ENCODE assay signal across 26 cellular contexts in the genomic region with DNA sequence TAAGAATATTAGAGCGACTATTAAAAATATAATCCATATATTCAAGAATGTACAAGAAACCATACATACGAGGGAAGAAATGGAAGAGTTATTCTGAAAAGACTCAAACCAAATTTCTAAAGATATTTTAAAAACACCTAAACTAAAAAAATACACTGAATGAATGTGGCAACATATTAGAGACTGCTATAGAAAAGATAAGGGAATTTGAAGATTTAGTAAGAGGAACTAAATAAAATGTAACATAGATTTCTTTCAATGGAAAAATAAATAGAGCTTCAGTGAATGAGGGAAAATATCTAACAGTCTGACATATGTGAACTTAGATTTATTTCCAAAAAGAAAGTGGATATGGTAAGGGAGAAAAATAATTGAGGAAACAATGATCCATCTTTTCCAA.
DNase-seq lines count a peak whose midpoint lies in the region; ATAC-seq, FAIRE-seq and TF ChIP-seq lines count a peak whose summit lies in the region.
"Had no signal": no experiment of that assay in that cellular context is flagged by ENCODE, and none has a peak within 500 bp of the region (broad histone marks: within the 10 kb centered on the region; RNA-seq: fewer than 3 reads in every experiment).

No MANE protein-coding gene starts in this region.

- peaks cover 11% of the 10 kb centered on the region for H3K4me1 Mint-ChIP-seq in activated T-helper 1 cell treated with anti-CD3 and anti-CD28 coated beads, Interleukin-12 subunit alpha, Interleukin-12 subunit beta, Interleukin-2, Interleukin-4 antibody, amounts not matched to agents 30 ng/mL and 10 ng/mL and 1 ng/mL, durations not matched to agents 14 hours and 24 hours and 36 hours (ENCODE audit: low read depth)
- H3K4me1 Mint-ChIP-seq: CD14-positive monocyte; CD4-positive, alpha-beta memory T cell; CD4-positive, CD25-positive, alpha-beta regulatory T cell; CD8-positive, alpha-beta memory T cell had no signal

- no peaks in the 10 kb centered on the region for H3K9me3 ChIP-seq in SK-N-SH
- H3K9me3 ChIP-seq: BE2C, BLaER1 had no signal

- no peaks in the 10 kb centered on the region for H3K27me3 Mint-ChIP-seq in activated T-helper 1 cell treated with anti-CD3 and anti-CD28 coated beads, Interleukin-12 subunit alpha, Interleukin-12 subunit beta, Interleukin-2, Interleukin-4 antibody, amounts not matched to agents 30 ng/mL and 10 ng/mL and 1 ng/mL, durations not matched to agents 14 hours and 24 hours and 36 hours (ENCODE audit: insufficient read depth)
- H3K27me3 Mint-ChIP-seq: CD4-positive, CD25-positive, alpha-beta regulatory T cell; CD8-positive, alpha-beta memory T cell had no signal

- no peak for TF ChIP-seq EP300 in SK-N-SH (IDR thresholded peaks at IDR 0.05; ENCODE audit: borderline replicate concordance in 1 of 2, low read depth in 1 of 2, low read length in 1 of 2)

- no peaks in the 10 kb centered on the region for H3F3A ChIP-seq in SK-N-SH (replicated peaks; ENCODE audit: insufficient read depth)

- H3K27me3 ChIP-seq in SK-N-SH (ENCODE audit: insufficient read depth) = no peaks in the 10 kb centered on the region
- no peaks in the 10 kb centered on the region for H3K27me3 ChIP-seq in ACC112 (ENCODE audit: insufficient read depth, low read length)
- H3K27me3 ChIP-seq: BE2C, BLaER1 had no signal

- no peaks in the 10 kb centered on the region for H3K4me1 ChIP-seq in SK-N-SH (ENCODE audit: control insufficient read depth in 1 of 2, insufficient read depth in 2 of 2, low read depth in 1 of 2, low read length in 1 of 2)
- peaks cover 6% of the 10 kb centered on the region for H3K4me1 ChIP-seq in ACC112 (ENCODE audit: control insufficient read depth, insufficient read depth, low read length, unreplicated experiment)
- H3K4me1 ChIP-seq: BE2C, BLaER1 had no signal

- H3K27ac ChIP-seq in SK-N-SH (ENCODE audit: low read depth in 2 of 2, low read length in 1 of 2) = no peak overlapping the region
- no peak overlapping the region for H3K27ac ChIP-seq in ACC112 (ENCODE audit: low read depth, low read length)
- H3K27ac ChIP-seq: 22Rv1, A549, BLaER1 had no signal

- peak; percentile 15 for FAIRE-seq in frontal cortex (lab: Jason Lieb, UNC)
- FAIRE-seq in H54 (lab: Jason Lieb, UNC) = no peak
- FAIRE-seq: A549, GM12891 had no signal

- no peak for TF ChIP-seq CTCF in SK-N-SH (IDR thresholded peaks at IDR 0.05)

- intact Hi-C loops in activated T-helper 1 cell treated with anti-CD3 and anti-CD28 coated beads, Interleukin-12 subunit alpha, Interleukin-12 subunit beta, Interleukin-2, Interleukin-4 antibody, amounts not matched to agents 30 ng/mL and 10 ng/mL and 1 ng/mL, durations not matched to agents 14 hours and 24 hours and 36 hours (cut with micrococcal nuclease) = no loop called here

- no peak overlapping the region for H3K4me2 ChIP-seq in SK-N-SH
- H3K4me2 ChIP-seq: A549, BLaER1 had no signal

- no peak for TF ChIP-seq POLR2A in H54 (IDR thresholded peaks at IDR 0.05; ENCODE audit: low read depth, low read length)

- H3K9ac ChIP-seq in SK-N-SH = no peak overlapping the region
- H3K9ac ChIP-seq: BLaER1 had no signal

- no peaks in the 10 kb centered on the region for H3K36me3 Mint-ChIP-seq in activated T-helper 1 cell treated with anti-CD3 and anti-CD28 coated beads, Interleukin-12 subunit alpha, Interleukin-12 subunit beta, Interleukin-2, Interleukin-4 antibody, amounts not matched to agents 30 ng/mL and 10 ng/mL and 1 ng/mL, durations not matched to agents 14 hours and 24 hours and 36 hours (ENCODE audit: low read depth)
- H3K36me3 Mint-ChIP-seq: CD14-positive monocyte; CD4-positive, alpha-beta memory T cell; CD4-positive, CD25-positive, alpha-beta regulatory T cell; CD8-positive, alpha-beta memory T cell had no signal

- H3K36me3 ChIP-seq in SK-N-SH (replicated peaks in 1 of 2; ENCODE audit: control insufficient read depth in 1 of 2, insufficient read depth in 2 of 2, low read length in 1 of 2) (no peaks in the 10 kb centered on the region), ACC112 (ENCODE audit: insufficient read depth, low read length) (peaks cover 5% of the 10 kb centered on the region; the same call in 1 of the 2 replicates)
- H3K36me3 ChIP-seq: BE2C, BLaER1 had no signal

- H3K27ac Mint-ChIP-seq in activated T-helper 1 cell treated with anti-CD3 and anti-CD28 coated beads, Interleukin-12 subunit alpha, Interleukin-12 subunit beta, Interleukin-2, Interleukin-4 antibody, amounts not matched to agents 30 ng/mL and 10 ng/mL and 1 ng/mL, durations not matched to agents 14 hours and 24 hours and 36 hours = peak overlapping the region; percentile 4
- H3K27ac Mint-ChIP-seq: CD14-positive monocyte; CD4-positive, alpha-beta memory T cell; CD4-positive, CD25-positive, alpha-beta regulatory T cell; CD8-positive, alpha-beta memory T cell had no signal

- 83% methylated on average over 2 of the region's 2 CpGs for WGBS in SK-N-SH (ENCODE audit: low lambda C conversion rate)

- H3K9me2 ChIP-seq in SK-N-SH = no peaks in the 10 kb centered on the region

- H3K9me3 Mint-ChIP-seq in activated T-helper 1 cell treated with anti-CD3 and anti-CD28 coated beads, Interleukin-12 subunit alpha, Interleukin-12 subunit beta, Interleukin-2, Interleukin-4 antibody, amounts not matched to agents 30 ng/mL and 10 ng/mL and 1 ng/mL, durations not matched to agents 14 hours and 24 hours and 36 hours = peaks cover 14% of the 10 kb centered on the region

- H3K4me3 Mint-ChIP-seq in activated T-helper 1 cell treated with anti-CD3 and anti-CD28 coated beads, Interleukin-12 subunit alpha, Interleukin-12 subunit beta, Interleukin-2, Interleukin-4 antibody, amounts not matched to agents 30 ng/mL and 10 ng/mL and 1 ng/mL, durations not matched to agents 14 hours and 24 hours and 36 hours = no peak overlapping the region
- H3K4me3 Mint-ChIP-seq: CD14-positive monocyte; CD4-positive, alpha-beta memory T cell; CD4-positive, CD25-positive, alpha-beta regulatory T cell; CD8-positive, alpha-beta memory T cell had no signal

- TF ChIP-seq RAD21 in SK-N-SH (IDR thresholded peaks at IDR 0.05; ENCODE audit: low read length) = no peak

- CTCF ChIA-PET in SK-N-SH (lab: Yijun Ruan, JAX) = no interaction called here

- H3K79me2 ChIP-seq in SK-N-SH (ENCODE audit: insufficient read depth) (no peaks in the 10 kb centered on the region), ACC112 (ENCODE audit: control insufficient read depth, insufficient read depth, low read length, unreplicated experiment) (no peaks in the 10 kb centered on the region)

- H2AFZ ChIP-seq in SK-N-SH (ENCODE audit: low read depth) (no peak overlapping the region), ACC112 (ENCODE audit: low read length, unreplicated experiment) (peak overlapping the region; percentile 41)

- no peaks in the 10 kb centered on the region for H4K20me1 ChIP-seq in SK-N-SH (ENCODE audit: insufficient read depth)
- H4K20me1 ChIP-seq: BLaER1 had no signal

- POLR2A ChIA-PET in SK-N-SH (lab: Yijun Ruan, JAX) = no interaction called here

- no peak for ATAC-seq in SK-N-SH treated with all-trans-retinoic acid at 6 μM for 48 hours
- ATAC-seq in GM18868 (IDR thresholded peaks at IDR 0.05; ENCODE audit: unreplicated experiment) = no peak
- ATAC-seq: A549 had no signal

- DNase-seq in SK-N-SH (no peak), frontal cortex (ENCODE audit: low spot score in 2 of 2) (no peak), H54 (ENCODE audit: insufficient read length, low spot score) (no peak)
- DNase-seq in activated T-helper 1 cell treated with anti-CD3 and anti-CD28 coated beads, Interleukin-12 subunit alpha, Interleukin-12 subunit beta, Interleukin-2, Interleukin-4 antibody, amounts not matched to agents 30 ng/mL and 10 ng/mL and 1 ng/mL, durations not matched to agents 14 hours and 24 hours and 36 hours (ENCODE audit: low spot score) = no peak
- DNase-seq: ACHN; BE2C; C1 segment of cervical spinal cord; CD4-positive, alpha-beta memory T cell; CD4-positive, CD25-positive, alpha-beta regulatory T cell; CD8-positive, alpha-beta memory T cell; COR-L47; DMS 273 treated with DMSO at 0.1 percent for 48 hours; DMS153; DMS53; DMS79; DND-41; EL; GF-D8 had no signal

- H3K4me3 ChIP-seq in SK-N-SH (ENCODE audit: low read depth in 2 of 2, low read length in 1 of 2) (no peak overlapping the region), ACC112 (ENCODE audit: low read depth, low read length) (no peak overlapping the region)
- H3K4me3 ChIP-seq: A549, BLaER1 had no signal

TF ChIP-seq in SK-N-SH treated with all-trans-retinoic acid at 6 μM for 48 hours, 23 proteins besides CTCF, POLR2A, EP300 and RAD21:
- TF ChIP-seq ZFP30 (CRISPR knock-in tag; IDR thresholded peaks at IDR 0.05) (peak; percentile 80), PPARA (CRISPR knock-in tag; IDR thresholded peaks at IDR 0.05; ENCODE audit: borderline replicate concordance) (no peak)

TF ChIP-seq in SK-N-SH, 30 proteins besides CTCF, POLR2A, EP300 and RAD21 (continues in another document):
- no peak for TF ChIP-seq EZH2phosphoT487 (IDR thresholded peaks at IDR 0.05; ENCODE audit: borderline replicate concordance, low read depth)
- no peak for TF ChIP-seq NRF1 (IDR thresholded peaks at IDR 0.05; ENCODE audit: low read depth, low read length)
- TF ChIP-seq YY1 (IDR thresholded peaks at IDR 0.05; ENCODE audit: low read depth) = no peak
- TF ChIP-seq, protein P1, sequence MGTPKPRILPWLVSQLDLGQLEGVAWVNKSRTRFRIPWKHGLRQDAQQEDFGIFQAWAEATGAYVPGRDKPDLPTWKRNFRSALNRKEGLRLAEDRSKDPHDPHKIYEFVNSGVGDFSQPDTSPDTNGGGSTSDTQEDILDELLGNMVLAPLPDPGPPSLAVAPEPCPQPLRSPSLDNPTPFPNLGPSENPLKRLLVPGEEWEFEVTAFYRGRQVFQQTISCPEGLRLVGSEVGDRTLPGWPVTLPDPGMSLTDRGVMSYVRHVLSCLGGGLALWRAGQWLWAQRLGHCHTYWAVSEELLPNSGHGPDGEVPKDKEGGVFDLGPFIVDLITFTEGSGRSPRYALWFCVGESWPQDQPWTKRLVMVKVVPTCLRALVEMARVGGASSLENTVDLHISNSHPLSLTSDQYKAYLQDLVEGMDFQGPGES (IDR thresholded peaks at IDR 0.05; ENCODE audit: low read depth, low read length) = no peak
